15 cellular contexts compared by ENCODE assay signal in the genomic region with DNA sequence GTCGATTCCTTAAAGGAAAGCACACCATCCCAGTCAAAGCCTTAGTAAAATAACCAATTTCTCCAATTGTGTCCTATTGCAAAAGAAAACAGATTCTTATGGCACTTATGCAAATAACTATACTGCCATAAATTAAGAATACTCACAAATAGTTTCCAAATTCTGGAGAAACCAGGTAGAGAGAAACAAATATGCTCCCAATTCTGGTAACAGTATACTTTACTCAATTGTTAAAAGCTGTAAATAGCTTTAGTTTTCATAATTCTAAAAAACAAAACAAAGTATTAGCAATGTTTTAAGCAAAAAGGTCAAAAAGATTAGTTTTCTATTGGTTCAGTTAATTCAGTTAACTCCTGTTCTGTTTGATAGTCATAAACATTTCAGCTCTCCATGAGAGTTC. TPM values are rescaled to one million over a fixed set of nuclear protein-coding genes. Genes with fewer than 3 reads are reported as not detected.
DNase-seq lines count a peak whose midpoint lies in the region; FAIRE-seq and TF ChIP-seq lines count a peak whose summit lies in the region.
"Had no signal": no experiment of that assay in that cellular context is flagged by ENCODE, and none has a peak within 500 bp of the region (broad histone marks: within the 10 kb centered on the region; RNA-seq: fewer than 3 reads in every experiment).

No MANE protein-coding gene starts in this region.

- no peaks in the 10 kb centered on the region for H3K27me3 ChIP-seq in breast epithelium
- H3K27me3 ChIP-seq: BE2C had no signal

- TF ChIP-seq POLR2A in H54 (IDR thresholded peaks at IDR 0.05; ENCODE audit: low read depth, low read length) (no peak), breast epithelium (IDR thresholded peaks at IDR 0.05) (no peak)

- in situ Hi-C loops in astrocyte of the spinal cord (cut with HindIII; ENCODE audit: low sequenced_read_pairs) = no loop called here

- peaks cover 0 to 11% of the 10 kb centered on the region in 2 donors for H3K9me3 ChIP-seq in breast epithelium
- H3K9me3 ChIP-seq: A549, BE2C had no signal

- H3K4me3 ChIP-seq in astrocyte of the spinal cord (ENCODE audit: low read depth, low read length) (no peak overlapping the region), breast epithelium (no peak overlapping the region)
- H3K4me3 ChIP-seq: A549 had no signal

- intact Hi-C loops in breast epithelium (cut with DNase I; ENCODE audit: low total_unique reads) = loop anchor here (10.0 kb wide), 1 partner anchor 738 kb away; no protein-coding TSS in a partner anchor

- no peaks in the 10 kb centered on the region for H3K4me1 ChIP-seq in breast epithelium
- H3K4me1 ChIP-seq: A549, BE2C had no signal

- no peak overlapping the region for H3K27ac ChIP-seq in substantia nigra (ENCODE audit: low read depth, low read length, poor library complexity, severe bottlenecking)
- no peak overlapping the region for H3K27ac ChIP-seq in breast epithelium
- H3K27ac ChIP-seq: A549, C4-2B, HL-60 had no signal

- H3K36me3 ChIP-seq in breast epithelium = no peaks in the 10 kb centered on the region
- H3K36me3 ChIP-seq: BE2C had no signal

- TF ChIP-seq CTCF in astrocyte of the spinal cord (IDR thresholded peaks at IDR 0.05; ENCODE audit: low read depth, low read length) = no peak
- no peak for TF ChIP-seq CTCF in breast epithelium (IDR thresholded peaks at IDR 0.05)

- FAIRE-seq in G401.6 (lab: Jason Lieb, UNC) (peak; percentile 27), H54 (lab: Jason Lieb, UNC) (peak; percentile 11)
- FAIRE-seq: A549 had no signal

- DNase-seq in H54 (ENCODE audit: insufficient read length, low spot score) (no peak), NCI-H526 (lab: John Stamatoyannopoulos, UW) (peak; percentile 31 to 58), astrocyte of the spinal cord (ENCODE audit: low read depth, low spot score) (peak; percentile 16), substantia nigra (lab: John Stamatoyannopoulos, UW) (no peak), T1000 (lab: John Stamatoyannopoulos, UW) (no peak), breast epithelium (ENCODE audit: low spot score in 2 of 2) (no peak)
- no peak for DNase-seq in stimulated activated CD4-positive, alpha-beta T cell treated with anti-CD3 and anti-CD28 coated beads, Interleukin-2, amount 100 ng/mL, for 48 hours
- DNase-seq: BE2C; CD4-positive, alpha-beta memory T cell; DND-41; GF-D8 had no signal

RNA-seq across cellular contexts. Expression of a gene that starts 18.2 kb away (rescaled TPM):
- 10 to 100 TPM; 64.6 to 72.8 (median 65.1) TPM for total RNA-seq in breast epithelium

Comparison
In these comparisons a context has a peak if more than half of its experiments do, and no peak if none do; other contexts are left out.
1. DNase-seq: peak in NCI-H526 (2 of 2) and astrocyte of the spinal cord (single experiment); none in H54 (single experiment), stimulated activated CD4-positive, alpha-beta T cell treated with anti-CD3 and anti-CD28 coated beads, Interleukin-2, amount 100 ng/mL, for 48 hours (0 of 2), substantia nigra (0 of 49), T1000 (single experiment) and breast epithelium (0 of 2).